Comparison of ENCODE assay signal across 16 cellular contexts in the genomic region with DNA sequence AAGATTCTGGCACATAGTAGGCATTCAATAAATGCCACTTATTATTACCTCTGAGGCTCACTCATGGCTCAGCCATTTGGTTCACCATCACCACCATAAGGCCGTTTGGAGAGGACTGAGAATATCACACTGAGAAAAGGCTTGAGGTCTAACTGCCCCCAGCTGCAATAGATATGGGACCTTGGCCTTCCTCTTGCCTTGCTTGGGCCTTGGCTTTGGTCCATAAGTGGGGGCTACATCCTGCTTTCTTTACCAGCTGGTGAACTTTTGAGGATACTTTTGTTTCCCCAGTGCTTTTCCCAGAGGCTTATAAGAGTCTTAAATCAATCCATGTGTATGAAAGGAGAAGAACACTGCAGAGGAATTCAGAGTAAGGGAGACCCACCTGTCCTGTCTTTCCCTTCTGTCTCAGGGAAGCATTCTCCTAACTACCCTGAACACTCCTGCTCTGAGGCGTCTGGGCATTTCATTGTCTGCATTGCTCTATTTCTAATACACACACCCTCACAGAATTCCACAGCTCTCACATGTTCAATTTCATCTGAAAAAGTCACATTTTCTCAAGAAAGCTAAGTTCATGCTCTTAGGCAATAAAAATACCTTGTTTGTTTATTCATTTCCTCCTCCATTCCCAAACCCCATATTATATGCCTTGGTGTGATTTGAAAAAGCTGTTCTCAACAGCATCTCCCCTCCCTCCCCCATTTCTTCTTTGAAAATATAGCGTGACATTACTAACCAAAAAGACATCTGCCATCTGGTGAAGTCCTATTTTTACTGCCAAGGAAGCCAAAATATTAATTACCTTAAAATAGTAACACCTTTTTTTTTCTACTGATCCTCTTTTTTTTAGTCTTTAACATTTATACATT. TPM values are rescaled to one million over a fixed set of nuclear protein-coding genes. Genes with fewer than 3 reads are reported as not detected.
DNase-seq lines count a peak whose midpoint lies in the region; ATAC-seq and TF ChIP-seq lines count a peak whose summit lies in the region.
"Had no signal": no experiment of that assay in that cellular context is flagged by ENCODE, and none has a peak within 500 bp of the region (broad histone marks: within the 10 kb centered on the region; RNA-seq: fewer than 3 reads in every experiment).

No MANE protein-coding gene starts in this region.

- TF ChIP-seq CTCF in C4-2B (conservative IDR thresholded peaks at IDR 0.05) (no peak), fibroblast of pulmonary artery (IDR thresholded peaks at IDR 0.05; ENCODE audit: low read length, missing control alignments) (no peak)

- peak; percentile 36 for ATAC-seq in GM19023 (IDR thresholded peaks at IDR 0.05; ENCODE audit: unreplicated experiment)
- ATAC-seq in GM21786 (IDR thresholded peaks at IDR 0.05; ENCODE audit: unreplicated experiment): no peak
- no peak for ATAC-seq in aorta (ENCODE audit: low FRiP score)
- ATAC-seq: activated CD4-positive, alpha-beta T cell treated with anti-CD3 and anti-CD28 coated beads for 36 hours; stimulated activated effector memory CD8-positive, alpha-beta T cell treated with anti-CD3 and anti-CD28 coated beads, Interleukin-12 subunit alpha, Interleukin-12 subunit beta, amount 100 ng/mL, for 72 hours had no signal

- no peaks in the 10 kb centered on the region for H3K36me3 ChIP-seq in aorta (ENCODE audit: control insufficient read depth in 1 of 2, insufficient read depth in 2 of 2, low read length in 1 of 2)
- H3K36me3 ChIP-seq: brain microvascular endothelial cell had no signal

- no peaks in the 10 kb centered on the region for H3K27me3 ChIP-seq in aorta (ENCODE audit: control insufficient read depth in 1 of 2, insufficient read depth in 2 of 2, low read length in 1 of 2)
- H3K27me3 ChIP-seq: brain microvascular endothelial cell had no signal

- no peak overlapping the region for H3K4me3 ChIP-seq in fibroblast of pulmonary artery (replicated peaks; ENCODE audit: low read depth, low read length)
- no peak overlapping the region for H3K4me3 ChIP-seq in aorta (ENCODE audit: low read length in 2 of 2)

- peak; percentile 26 for DNase-seq in NAMALWA (ENCODE audit: low spot score)
- DNase-seq in fibroblast of pulmonary artery (ENCODE audit: low read depth): peak; percentile 56
- DNase-seq in stimulated activated CD4-positive, alpha-beta T cell treated with anti-CD3 and anti-CD28 coated beads, Interleukin-4, amount 100 ng/mL, for 1 hour: no peak
- no peak for DNase-seq in aorta
- no peak for DNase-seq in activated CD4-positive, alpha-beta T cell treated with anti-CD3 and anti-CD28 coated beads for 48 hours
- DNase-seq: activated CD4-positive, alpha-beta T cell treated with anti-CD3 and anti-CD28 coated beads for 36 hours; brain microvascular endothelial cell; CD4-positive, CD25-positive, alpha-beta regulatory T cell; midbrain; MV-4-11; NCI-H510A treated with DMSO at 0.1 percent for 48 hours; posterior cingulate gyrus had no signal

- WGBS in aorta, 2 donors: 66 to 74% methylated on average over 3 of the region's 3 CpGs

- intact Hi-C loops in aorta (cut with DNase I): no loop called here

- H3K9me3 ChIP-seq in aorta (ENCODE audit: control insufficient read depth, low read length): peaks cover 3% of the 10 kb centered on the region

- peak overlapping the region; percentile 42; the same call in 1 of the 2 replicates for H3K27ac ChIP-seq in C4-2B
- H3K27ac ChIP-seq in aorta (ENCODE audit: low read depth in 1 of 2, low read length in 2 of 2): no peak overlapping the region
- H3K27ac ChIP-seq: brain microvascular endothelial cell had no signal

- H3K4me1 ChIP-seq in aorta (ENCODE audit: control insufficient read depth in 1 of 2, insufficient read depth in 2 of 2, low read length in 2 of 2): no peaks in the 10 kb centered on the region

RNA-seq across cellular contexts. Expression of a gene that starts 22.5 kb away (rescaled TPM):
- total RNA-seq in aorta: not detected
- polyA plus RNA-seq in aorta: not detected
- total RNA-seq: activated CD4-positive, alpha-beta T cell treated with anti-CD3 and anti-CD28 coated beads for 36 hours; CD4-positive, CD25-positive, alpha-beta regulatory T cell had no signal
- polyA plus RNA-seq: CD4-positive, CD25-positive, alpha-beta regulatory T cell had no signal

Comparison
In these comparisons a context has a peak if more than half of its experiments do, and no peak if none do; other contexts are left out.
1. DNase-seq: peak in NAMALWA (single experiment) and fibroblast of pulmonary artery (single experiment); none in stimulated activated CD4-positive, alpha-beta T cell treated with anti-CD3 and anti-CD28 coated beads, Interleukin-4, amount 100 ng/mL, for 1 hour (single experiment), aorta (0 of 2) and activated CD4-positive, alpha-beta T cell treated with anti-CD3 and anti-CD28 coated beads for 48 hours (single experiment).